10 cellular contexts compared by ENCODE assay signal in genomic region chr9:6894135-6894534, GRCh38.
DNase-seq lines count a peak whose midpoint lies in the region; ATAC-seq and TF ChIP-seq lines count a peak whose summit lies in the region.
"Had no signal": no experiment of that assay in that cellular context is flagged by ENCODE, and none has a peak within 500 bp of the region (broad histone marks: within the 10 kb centered on the region; RNA-seq: fewer than 3 reads in every experiment).

No MANE protein-coding gene starts in this region.

- peaks cover 0 to 8% (median 3%) of the 10 kb centered on the region in 4 donors for H3K36me3 ChIP-seq in transverse colon
- H3K36me3 ChIP-seq: ovary had no signal

- 66 to 78% methylated on average over 3 of the region's 3 CpGs for WGBS in transverse colon (ENCODE audit: low coverage in 1 of 2), 2 donors

- TF ChIP-seq POLR2A in transverse colon (IDR thresholded peaks at IDR 0.05): no peak

- H3K9me3 ChIP-seq in transverse colon: no peaks in the 10 kb centered on the region
- H3K9me3 ChIP-seq: ovary had no signal

- H3K27me3 Mint-ChIP-seq in activated T-cell treated with anti-CD3 and anti-CD28 coated beads, Interleukin-2, amount 50 U/mL, for 4 hours (ENCODE audit: low read depth): no peaks in the 10 kb centered on the region

- no peaks in the 10 kb centered on the region for H3K9me3 Mint-ChIP-seq in activated T-cell treated with anti-CD3 and anti-CD28 coated beads, Interleukin-2, amount 50 U/mL, for 4 hours

- intact Hi-C loops in transverse colon (cut with DNase I; ENCODE audit: low total_unique reads): no loop called here

- TF ChIP-seq EP300 in transverse colon (IDR thresholded peaks at IDR 0.05; ENCODE audit: low read depth): no peak

- TF ChIP-seq CTCF in omental fat pad (IDR thresholded peaks at IDR 0.05): no peak
- no peak for TF ChIP-seq CTCF in transverse colon (IDR thresholded peaks at IDR 0.05)

- peaks cover 32% of the 10 kb centered on the region for H3K36me3 Mint-ChIP-seq in activated T-cell treated with anti-CD3 and anti-CD28 coated beads, Interleukin-2, amount 50 U/mL, for 4 hours (ENCODE audit: insufficient read depth)

- ATAC-seq in activated T-cell treated with anti-CD3 and anti-CD28 coated beads, Interleukin-2, amount 50 U/mL, for 4 hours: peak; percentile 50 to 70
- ATAC-seq in GM21786 (IDR thresholded peaks at IDR 0.05; ENCODE audit: unreplicated experiment) (peak; percentile 93), HG03432 (IDR thresholded peaks at IDR 0.05; ENCODE audit: unreplicated experiment) (peak; percentile 94), omental fat pad (ENCODE audit: low FRiP score) (no peak)
- ATAC-seq in stimulated activated naive CD8-positive, alpha-beta T cell treated with anti-CD3 and anti-CD28 coated beads, Interleukin-15, Interleukin-2, amounts not matched to agents 100 U/mL and 50 U/mL, for 24 hours: peak; percentile 81

- DNase-seq in activated T-cell treated with anti-CD3 and anti-CD28 coated beads, Interleukin-2, amount 50 U/mL, for 4 hours: no peak
- DNase-seq in activated T-cell treated with anti-CD3 and anti-CD28 coated beads for 4 hours: no peak
- no peak for DNase-seq in stimulated activated naive CD8-positive, alpha-beta T cell treated with anti-CD3 and anti-CD28 coated beads, Interleukin-15, Interleukin-2, amounts not matched to agents 100 U/mL and 50 U/mL, for 24 hours
- DNase-seq in omental fat pad (ENCODE audit: low spot score): no peak
- no peak for DNase-seq in hepatic stellate cell (ENCODE audit: low spot score)
- no peak for DNase-seq in transverse colon
- DNase-seq: amniotic stem cell, ovary had no signal

- no peak overlapping the region for H3K4me3 ChIP-seq in transverse colon
- H3K4me3 ChIP-seq: ovary had no signal

- in situ Hi-C loops in transverse colon (cut with MboI; ENCODE audit: low pct_ligation_motif_present in 1 of 4, low pct_unique_long_range_greater_than_20kb in 1 of 4, low sequenced_read_pairs in 3 of 4): no loop called here

- no peaks in the 10 kb centered on the region for H3K27me3 ChIP-seq in transverse colon
- H3K27me3 ChIP-seq: ovary had no signal

- H3K27ac ChIP-seq in transverse colon: no peak overlapping the region
- H3K27ac ChIP-seq: ovary had no signal

- peaks cover 44% of the 10 kb centered on the region for H3K4me1 Mint-ChIP-seq in activated T-cell treated with anti-CD3 and anti-CD28 coated beads, Interleukin-2, amount 50 U/mL, for 4 hours (ENCODE audit: low read depth)

- peaks cover 0 to 12% (median 1%) of the 10 kb centered on the region in 4 donors for H3K4me1 ChIP-seq in transverse colon

- no peak overlapping the region for H3K4me3 Mint-ChIP-seq in activated T-cell treated with anti-CD3 and anti-CD28 coated beads, Interleukin-2, amount 50 U/mL, for 4 hours
